In genomic region chr6:128754658-128755256, GRCh38 we compare ENCODE assay signal across 16 cellular contexts.
A peak's percentile ranks its signal among the peaks of the same experiment; 100 is the strongest.
DNase-seq lines count a peak whose midpoint lies in the region; ATAC-seq and TF ChIP-seq lines count a peak whose summit lies in the region.
"Had no signal": no experiment of that assay in that cellular context is flagged by ENCODE, and none has a peak within 500 bp of the region (broad histone marks: within the 10 kb centered on the region; RNA-seq: fewer than 3 reads in every experiment).

No MANE protein-coding gene starts in this region.

- H3K4me1 ChIP-seq in psoas muscle = no peaks in the 10 kb centered on the region
- H3K4me1 ChIP-seq: stomach had no signal

- intact Hi-C loops in psoas muscle (cut with DNase I) = no loop called here

- in situ Hi-C loops in GM13976 (cut with MboI; ENCODE audit: low sequenced_read_pairs, unreplicated experiment) = no loop called here

- H3K36me3 ChIP-seq in psoas muscle (ENCODE audit: insufficient read depth in 1 of 2, low read depth in 1 of 2) = no peaks in the 10 kb centered on the region
- H3K36me3 ChIP-seq: stomach had no signal

- ATAC-seq in GM19397 (IDR thresholded peaks at IDR 0.05; ENCODE audit: unreplicated experiment) = peak; percentile 93
- ATAC-seq in HG02678 (IDR thresholded peaks at IDR 0.05; ENCODE audit: unreplicated experiment) = peak; percentile 98
- ATAC-seq in HG03354 (IDR thresholded peaks at IDR 0.05; ENCODE audit: poor library complexity, severe bottlenecking, unreplicated experiment) = peak; percentile 98
- no peak for ATAC-seq in psoas muscle
- ATAC-seq: Panc1 had no signal

- TF ChIP-seq CTCF in GM13976 (IDR thresholded peaks at IDR 0.05; ENCODE audit: borderline replicate concordance, control extremely low read depth, extremely low read depth, insufficient read depth, missing control alignments) = no peak
- no peak for TF ChIP-seq CTCF in psoas muscle (IDR thresholded peaks at IDR 0.05)

- no peak overlapping the region for H3K4me3 ChIP-seq in psoas muscle
- H3K4me3 ChIP-seq: stomach had no signal

- no peak overlapping the region for H3K27ac ChIP-seq in psoas muscle
- H3K27ac ChIP-seq: stomach had no signal

- no peaks in the 10 kb centered on the region for H3K27me3 ChIP-seq in psoas muscle (ENCODE audit: insufficient read depth in 3 of 3, low read length in 2 of 3)
- H3K27me3 ChIP-seq: stomach had no signal

- DNase-seq in GM13976 (ENCODE audit: low spot score) (peak; percentile 49), SHP77 treated with DMSO at 0.1 percent for 48 hours (lab: John Stamatoyannopoulos, UW) (no peak), OCI-M2 (lab: John Stamatoyannopoulos, UW; ENCODE audit: unreplicated experiment) (no peak), psoas muscle (no peak), ureter (ENCODE audit: low spot score) (no peak)
- DNase-seq: anterior cingulate cortex, DMS53, endodermal cell, GOT3, NCI-H2107, occipital lobe, stomach had no signal

- WGBS in psoas muscle, 3 donors = 89 to 91% (median 89%) methylated on average over 5 of the region's 5 CpGs

- no peaks in the 10 kb centered on the region for H3K9me3 ChIP-seq in psoas muscle
- H3K9me3 ChIP-seq: stomach had no signal

Comparison
In these comparisons a context has a peak if more than half of its experiments do, and no peak if none do; other contexts are left out.
1. ATAC-seq: peak in GM19397 (single experiment), HG02678 (single experiment) and HG03354 (single experiment); none in psoas muscle (0 of 4).